ENCODE assay signal across 8 cellular contexts in the genomic region with DNA sequence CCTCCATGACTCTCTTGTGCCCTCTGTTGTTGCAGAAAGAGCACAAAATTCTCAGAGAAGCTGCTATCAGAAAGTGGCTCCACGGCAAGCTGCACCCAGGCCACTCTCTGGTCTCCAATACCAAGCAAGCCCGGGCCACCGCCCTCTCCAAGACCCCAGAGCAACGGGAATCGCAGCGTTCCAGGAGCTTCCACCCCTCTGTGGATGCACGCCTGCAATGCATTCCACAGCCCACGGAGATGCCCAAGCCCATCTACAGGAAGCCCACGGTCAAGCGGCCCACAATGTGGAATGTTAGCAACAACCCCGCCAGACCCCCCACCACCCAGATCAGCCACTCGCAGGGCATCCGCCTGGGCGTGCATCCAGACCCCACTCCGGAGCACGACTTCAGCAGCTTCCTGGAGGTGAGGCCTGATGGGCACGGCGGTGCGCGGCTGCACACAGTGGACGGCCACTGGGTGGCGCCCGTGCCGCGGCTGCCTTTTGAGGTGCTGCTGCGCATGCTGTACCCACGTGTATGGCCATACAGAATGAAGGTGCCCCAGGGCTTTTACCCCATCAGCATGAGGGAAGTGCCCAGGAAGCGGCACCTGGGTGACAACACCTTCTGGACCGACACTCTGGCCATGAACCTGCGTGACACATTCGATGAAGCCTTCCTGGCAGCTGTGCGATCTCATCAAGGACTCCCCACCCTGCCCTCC. TPM values are rescaled to one million over a fixed set of nuclear protein-coding genes. Genes with fewer than 3 reads are reported as not detected.
DNase-seq lines count a peak whose midpoint lies in the region; ATAC-seq lines count a peak whose summit lies in the region.

No MANE protein-coding gene starts in this region.

- H3K27ac Mint-ChIP-seq in T-cell = peak overlapping the region; percentile 44 to 50
- H3K27ac Mint-ChIP-seq in activated naive CD8-positive, alpha-beta T cell treated with anti-CD3 and anti-CD28 coated beads for 36 hours = peak overlapping the region; percentile 32

- peak overlapping the region; percentile 31 for H3K4me3 ChIP-seq in iPS-15b (ENCODE audit: low read depth, low read length)

- DNase-seq in NCI-H510A treated with DMSO at 0.1 percent for 48 hours (lab: John Stamatoyannopoulos, UW) (peak; percentile 5), NCI-H510A (lab: John Stamatoyannopoulos, UW) (no peak), T-cell (peak; percentile 63 to 88 (median 80)), SIG-M5 treated with dmso at 0.1 percent for 504 hours (lab: John Stamatoyannopoulos, UW; ENCODE audit: unreplicated experiment) (no peak)
- DNase-seq in activated naive CD8-positive, alpha-beta T cell treated with anti-CD3 and anti-CD28 coated beads for 36 hours = peak; percentile 87
- DNase-seq in stimulated activated CD4-positive, alpha-beta T cell treated with anti-CD3 and anti-CD28 coated beads, Interleukin-1b, Interleukin-23, amount 100 ng/mL, for 48 hours = peak; percentile 84

- H3K9ac ChIP-seq in iPS-15b (ENCODE audit: low read depth, low read length) = no peak overlapping the region

- peaks cover 29% of the 10 kb centered on the region for H3K36me3 Mint-ChIP-seq in T-cell
- H3K36me3 Mint-ChIP-seq in activated naive CD8-positive, alpha-beta T cell treated with anti-CD3 and anti-CD28 coated beads for 36 hours = peaks cover 20% of the 10 kb centered on the region

- CTCF ChIA-PET in T-cell (lab: Charles Lee) = interaction anchor here (0.5 to 1.6 kb wide), 8 partner anchors 9 to 690 kb away, joined by 3 to 4 read pairs (median 3); a partner anchor contains a TSS

- POLR2A ChIA-PET in T-cell (lab: Charles Lee) = interaction anchor here in 1 of 2 donors (0.6 kb wide), 1 partner anchor 129 kb away, joined by 4 read pairs; no protein-coding TSS in a partner anchor

- no peaks in the 10 kb centered on the region for H3K27me3 Mint-ChIP-seq in T-cell
- H3K27me3 Mint-ChIP-seq in activated naive CD8-positive, alpha-beta T cell treated with anti-CD3 and anti-CD28 coated beads for 36 hours = no peaks in the 10 kb centered on the region

- peak overlapping the region; percentile 41 to 59 (median 42) for H3K4me3 Mint-ChIP-seq in T-cell
- peak overlapping the region; percentile 23 for H3K4me3 Mint-ChIP-seq in activated naive CD8-positive, alpha-beta T cell treated with anti-CD3 and anti-CD28 coated beads for 36 hours

- no peaks in the 10 kb centered on the region for H3K9me3 ChIP-seq in iPS-15b (ENCODE audit: control insufficient read depth, insufficient read depth, low read length)

- ATAC-seq in HG03039 (IDR thresholded peaks at IDR 0.05; ENCODE audit: unreplicated experiment) (peak; percentile 90), T-cell (replicated peaks in 1 of 4) (peak; percentile 98 to 100 (median 99))

- peaks cover 10% of the 10 kb centered on the region for H3K36me3 ChIP-seq in iPS-15b (ENCODE audit: control insufficient read depth, insufficient read depth, low read length)

- H3K27me3 ChIP-seq in iPS-15b (ENCODE audit: control insufficient read depth, insufficient read depth, low read length) = peaks cover 19% of the 10 kb centered on the region

- H3K4me1 Mint-ChIP-seq in T-cell = peaks cover 6 to 15% (median 15%) of the 10 kb centered on the region in 3 donors
- peaks cover 13% of the 10 kb centered on the region for H3K4me1 Mint-ChIP-seq in activated naive CD8-positive, alpha-beta T cell treated with anti-CD3 and anti-CD28 coated beads for 36 hours

- H3K9me3 Mint-ChIP-seq in T-cell = no peaks in the 10 kb centered on the region
- H3K9me3 Mint-ChIP-seq in activated naive CD8-positive, alpha-beta T cell treated with anti-CD3 and anti-CD28 coated beads for 36 hours = no peaks in the 10 kb centered on the region

- H3K4me1 ChIP-seq in iPS-15b (ENCODE audit: control insufficient read depth, insufficient read depth, low read length) = peaks cover 3% of the 10 kb centered on the region

RNA-seq across cellular contexts. Expression of a gene that starts 6.3 kb away (rescaled TPM):
- under 1 TPM in 4 of 5 donors, not detected in 1; 0.20 to 0.88 (median 0.45) TPM for total RNA-seq in T-cell
- total RNA-seq in activated naive CD8-positive, alpha-beta T cell treated with anti-CD3 and anti-CD28 coated beads for 36 hours = under 1 TPM; 0.21 to 0.38 TPM

RNA-seq across cellular contexts. Expression of a gene that starts 9.9 kb away (rescaled TPM):
- total RNA-seq in T-cell = 10 to 100 TPM; 35.9 to 60.3 (median 48.1) TPM
- 10 to 100 TPM; 81.6 to 87.2 TPM for total RNA-seq in activated naive CD8-positive, alpha-beta T cell treated with anti-CD3 and anti-CD28 coated beads for 36 hours

RNA-seq across cellular contexts. Expression of a gene that starts 49.0 kb away (rescaled TPM):
- not detected for total RNA-seq in T-cell
- total RNA-seq in activated naive CD8-positive, alpha-beta T cell treated with anti-CD3 and anti-CD28 coated beads for 36 hours = not detected

Comparison
In these comparisons a context has a peak if more than half of its experiments do, and no peak if none do; other contexts are left out.
1. DNase-seq: peak in NCI-H510A treated with DMSO at 0.1 percent for 48 hours (single experiment), T-cell (34 of 34), activated naive CD8-positive, alpha-beta T cell treated with anti-CD3 and anti-CD28 coated beads for 36 hours (single experiment) and stimulated activated CD4-positive, alpha-beta T cell treated with anti-CD3 and anti-CD28 coated beads, Interleukin-1b, Interleukin-23, amount 100 ng/mL, for 48 hours (single experiment); none in NCI-H510A (single experiment) and SIG-M5 treated with dmso at 0.1 percent for 504 hours (single experiment).